Comparison of ENCODE assay signal across 12 cellular contexts in the genomic region with DNA sequence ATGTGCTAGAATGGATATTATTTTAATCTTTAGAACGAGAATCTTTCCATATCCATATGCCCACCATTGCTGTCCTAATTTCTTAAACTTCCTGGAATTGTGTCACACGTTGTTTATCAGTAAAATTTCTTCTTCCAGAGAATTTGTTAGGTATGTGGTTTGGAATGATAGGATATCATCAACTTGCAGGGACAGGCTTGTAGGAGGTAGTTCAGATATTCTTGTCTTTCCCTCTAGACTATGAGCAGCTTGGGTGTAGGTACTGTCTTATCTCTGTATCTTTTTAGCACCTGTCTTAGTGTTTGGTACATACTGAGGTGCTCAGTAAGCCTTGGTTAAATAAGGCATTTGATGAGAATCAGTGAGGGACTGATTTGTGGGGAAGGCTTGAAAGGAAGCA. TPM values are rescaled to one million over a fixed set of nuclear protein-coding genes. Genes with fewer than 3 reads are reported as not detected.
DNase-seq lines count a peak whose midpoint lies in the region; ATAC-seq, FAIRE-seq and TF ChIP-seq lines count a peak whose summit lies in the region.
"Had no signal": no experiment of that assay in that cellular context is flagged by ENCODE, and none has a peak within 500 bp of the region (broad histone marks: within the 10 kb centered on the region; RNA-seq: fewer than 3 reads in every experiment).

No MANE protein-coding gene starts in this region.

- peaks cover 19% of the 10 kb centered on the region for H3K4me1 ChIP-seq in HUES48 (ENCODE audit: control insufficient read depth, insufficient read depth, low read length)
- peaks cover 20 to 67% of the 10 kb centered on the region in 2 donors for H3K4me1 ChIP-seq in left lung
- peaks cover 2% of the 10 kb centered on the region in 2 donors for H3K4me1 ChIP-seq in small intestine (ENCODE audit: control insufficient read depth in 2 of 2, insufficient read depth in 1 of 2, low read depth in 1 of 2, low read length in 1 of 2)

- intact Hi-C loops in left lung (cut with DNase I) = no loop called here

- H3K9ac ChIP-seq in HUES48 (ENCODE audit: low read depth, low read length) = no peak overlapping the region; the same call in 1 of the 2 replicates

- peak overlapping the region; percentile 87 for H3K4me3 ChIP-seq in HUES48 (ENCODE audit: low read depth, low read length)
- peak overlapping the region; percentile 83 for H3K4me3 ChIP-seq in bronchial epithelial cell (ENCODE audit: low read depth, low read length)
- peak overlapping the region; percentile 1 to 65 for H3K4me3 ChIP-seq in left lung
- peak overlapping the region in 1 of 2 donors; percentile 47 for H3K4me3 ChIP-seq in small intestine (ENCODE audit: low read depth in 1 of 2, low read length in 2 of 2)

- H3K27me3 ChIP-seq in HUES48 (ENCODE audit: control insufficient read depth, insufficient read depth, low read length) (no peaks in the 10 kb centered on the region), bronchial epithelial cell (ENCODE audit: control insufficient read depth, insufficient read depth, low read length) (no peaks in the 10 kb centered on the region), left lung (no peaks in the 10 kb centered on the region), small intestine (ENCODE audit: control insufficient read depth in 2 of 2, insufficient read depth in 2 of 2, low read length in 2 of 2) (no peaks in the 10 kb centered on the region)

- FAIRE-seq in bronchial epithelial cell (lab: Jason Lieb, UNC) = no peak
- FAIRE-seq in small intestine (lab: Jason Lieb, UNC) = no peak

- TF ChIP-seq CTCF in bronchial epithelial cell (IDR thresholded peaks at IDR 0.05; ENCODE audit: insufficient read depth, low read length, severe bottlenecking) (no peak), left lung (IDR thresholded peaks at IDR 0.05) (no peak)

- ATAC-seq in left lung (no peak), HG03342 (IDR thresholded peaks at IDR 0.05; ENCODE audit: unreplicated experiment) (no peak), GM18867 (IDR thresholded peaks at IDR 0.05; ENCODE audit: unreplicated experiment) (no peak)

- H3K36me3 ChIP-seq in HUES48 (ENCODE audit: control insufficient read depth, insufficient read depth, low read length) (no peaks in the 10 kb centered on the region), bronchial epithelial cell (ENCODE audit: control insufficient read depth, insufficient read depth, low read length) (no peaks in the 10 kb centered on the region), left lung (no peaks in the 10 kb centered on the region), small intestine (ENCODE audit: control insufficient read depth in 2 of 2, insufficient read depth in 2 of 2, low read length in 2 of 2) (peaks cover 0 to 2% of the 10 kb centered on the region in 2 donors)

- DNase-seq in bronchial epithelial cell (ENCODE audit: low read depth) (no peak), left lung (no peak), small intestine (no peak), mesenteric fat pad (ENCODE audit: low spot score) (no peak)
- DNase-seq in stimulated activated CD4-positive, alpha-beta T cell treated with anti-CD3 and anti-CD28 coated beads, Interleukin-4, amount 100 ng/mL, for 1 hour = no peak
- DNase-seq: activated T-cell treated with anti-CD3 and anti-CD28 coated beads, Interleukin-2, amount 50 U/mL, for 48 hours; naive B cell; NCI-H524; T-helper 9 cell had no signal

- H3K27ac ChIP-seq in HUES48 (ENCODE audit: low read depth, low read length) (no peak overlapping the region), left lung (peak overlapping the region; percentile 1 to 91), small intestine (ENCODE audit: low read depth in 1 of 2, low read length in 1 of 2) (peak overlapping the region; percentile 54 to 61)

- H3K9me3 ChIP-seq in HUES48 (ENCODE audit: control insufficient read depth, insufficient read depth, low read length) (no peaks in the 10 kb centered on the region), left lung (no peaks in the 10 kb centered on the region), small intestine (ENCODE audit: control insufficient read depth, low read depth) (no peaks in the 10 kb centered on the region)

- 4 to 22% (median 15%) methylated on average over 2 of the region's 2 CpGs for WGBS in small intestine, 3 donors

RNA-seq across cellular contexts. Expression of a gene that starts 3.4 kb away (rescaled TPM):
- total RNA-seq in bronchial epithelial cell = 131 and 227 TPM in 2 replicates
- 100 to 1,000 TPM; 187 to 217 TPM for total RNA-seq in left lung
- 100 to 1,000 TPM in 1 of 3 donors, 10 to 100 TPM in 2; 62.2 to 148 (median 89.7) TPM for polyA plus RNA-seq in small intestine
- 150 TPM for total RNA-seq in mesenteric fat pad

RNA-seq across cellular contexts. Expression of a gene that starts 13.4 kb away (rescaled TPM):
- total RNA-seq in bronchial epithelial cell (not detected in 2 replicates), left lung (not detected), mesenteric fat pad (not detected)
- not detected for polyA plus RNA-seq in small intestine

RNA-seq across cellular contexts. Expression of a gene that starts 23.7 kb away (rescaled TPM):
- 89.4 and 139 TPM in 2 replicates for total RNA-seq in bronchial epithelial cell
- total RNA-seq in left lung = 100 to 1,000 TPM in 1 of 2 donors, 10 to 100 TPM in 1; 94.1 to 108 TPM
- polyA plus RNA-seq in small intestine = 100 to 1,000 TPM in 2 of 3 donors, 10 to 100 TPM in 1; 78.3 to 148 (median 144) TPM
- total RNA-seq in mesenteric fat pad = 101 TPM

RNA-seq across cellular contexts. Expression of a gene that starts 52.6 kb away (rescaled TPM):
- total RNA-seq in bronchial epithelial cell = 70.5 and 71.3 TPM in 2 replicates
- 10 to 100 TPM; 67.7 to 88.3 TPM for total RNA-seq in left lung
- 100 to 1,000 TPM in 1 of 3 donors, 10 to 100 TPM in 2; 43.4 to 152 (median 63.0) TPM for polyA plus RNA-seq in small intestine
- total RNA-seq in mesenteric fat pad = 70.1 TPM

RNA-seq across cellular contexts. Expression of a gene that starts 53.0 kb away (rescaled TPM):
- total RNA-seq in bronchial epithelial cell (13.2 and 17.2 TPM in 2 replicates), left lung (10 to 100 TPM; 11.0 to 11.8 TPM), mesenteric fat pad (14.4 TPM)
- 10 to 100 TPM; 15.9 to 18.4 (median 18.2) TPM for polyA plus RNA-seq in small intestine
